Comparison of ENCODE assay signal across 30 cellular contexts in genomic region chr7:116911799-116912198, GRCh38. TPM values are rescaled to one million over a fixed set of nuclear protein-coding genes. Genes with fewer than 3 reads are reported as not detected.
DNase-seq lines count a peak whose midpoint lies in the region; ATAC-seq and TF ChIP-seq lines count a peak whose summit lies in the region.
"Had no signal": no experiment of that assay in that cellular context is flagged by ENCODE, and none has a peak within 500 bp of the region (broad histone marks: within the 10 kb centered on the region; RNA-seq: fewer than 3 reads in every experiment).

No MANE protein-coding gene starts in this region.

- H3K9me3 Mint-ChIP-seq in CD14-positive monocyte: no peaks in the 10 kb centered on the region
- H3K9me3 Mint-ChIP-seq: activated CD4-positive, alpha-beta memory T cell treated with anti-CD3 and anti-CD28 coated beads, Interleukin-2, amount 10 ng/mL, durations not matched to agents 7 days and 5 days; activated naive CD4-positive, alpha-beta T cell treated with anti-CD3 and anti-CD28 coated beads for 36 hours; activated T-helper 1 cell treated with anti-CD3 and anti-CD28 coated beads, Interleukin-12 subunit alpha, Interleukin-12 subunit beta, Interleukin-2, Interleukin-4 antibody, amounts not matched to agents 30 ng/mL and 10 ng/mL and 1 ng/mL, durations not matched to agents 14 hours and 24 hours and 36 hours had no signal

- H3K27ac Mint-ChIP-seq in CD14-positive monocyte: peak overlapping the region in 1 of 7 donors; percentile 34
- H3K27ac Mint-ChIP-seq: activated CD4-positive, alpha-beta memory T cell treated with anti-CD3 and anti-CD28 coated beads, Interleukin-2, amount 10 ng/mL, durations not matched to agents 7 days and 5 days; activated naive CD4-positive, alpha-beta T cell treated with anti-CD3 and anti-CD28 coated beads for 36 hours; activated T-helper 1 cell treated with anti-CD3 and anti-CD28 coated beads, Interleukin-12 subunit alpha, Interleukin-12 subunit beta, Interleukin-2, Interleukin-4 antibody, amounts not matched to agents 30 ng/mL and 10 ng/mL and 1 ng/mL, durations not matched to agents 14 hours and 24 hours and 36 hours; mesothelial cell of epicardium had no signal

- H3K4me1 ChIP-seq in adipocyte (ENCODE audit: control insufficient read depth, insufficient read depth, low read length): peaks cover 3% of the 10 kb centered on the region
- H3K4me1 ChIP-seq: adrenal gland, HAP-1, stomach, thyroid gland, vagina had no signal

- peaks cover 0 to 1% (median 0%) of the 10 kb centered on the region in 3 donors for H3K27me3 Mint-ChIP-seq in CD14-positive monocyte (ENCODE audit: low read depth in 3 of 3)
- H3K27me3 Mint-ChIP-seq: activated CD4-positive, alpha-beta memory T cell treated with anti-CD3 and anti-CD28 coated beads, Interleukin-2, amount 10 ng/mL, durations not matched to agents 7 days and 5 days had no signal

- intact Hi-C loops in CD14-positive monocyte (cut with micrococcal nuclease): no loop called here

- no peaks in the 10 kb centered on the region for H3K4me1 Mint-ChIP-seq in CD14-positive monocyte
- H3K4me1 Mint-ChIP-seq: activated CD4-positive, alpha-beta memory T cell treated with anti-CD3 and anti-CD28 coated beads, Interleukin-2, amount 10 ng/mL, durations not matched to agents 7 days and 5 days; mesothelial cell of epicardium had no signal

- DNase-seq in AG08396 (ENCODE audit: low spot score) (peak; percentile 8), EH (ENCODE audit: low read depth) (peak; percentile 61), adipocyte (ENCODE audit: low read depth) (peak; percentile 11), fibroblast of villous mesenchyme (ENCODE audit: low read depth) (peak; percentile 40), CD14-positive monocyte (ENCODE audit: low spot score) (no peak), AG08395 (ENCODE audit: low spot score) (no peak), NCI-H2171 (lab: John Stamatoyannopoulos, UW) (no peak)
- DNase-seq: ACHN; activated CD4-positive, alpha-beta memory T cell treated with anti-CD3 and anti-CD28 coated beads, Interleukin-2, amount 10 ng/mL, durations not matched to agents 7 days and 5 days; activated CD4-positive, CD25-positive, alpha-beta regulatory T cell treated with anti-CD3 and anti-CD28 coated beads, Interleukin-2, amount 50 U/mL, for 72 hours; activated CD8-positive, alpha-beta memory T cell treated with anti-CD3 and anti-CD28 coated beads, Interleukin-2, amount 50 U/mL, for 4 hours; activated naive CD4-positive, alpha-beta T cell treated with anti-CD3 and anti-CD28 coated beads for 36 hours; adrenal gland; brain microvascular endothelial cell; head of caudate nucleus; islet precursor cell; KG1; MG63; NCI-H2029; NCI-H526; right lobe of liver; stimulated activated CD4-positive, alpha-beta T cell treated with anti-CD3 and anti-CD28 coated beads, Interleukin-2, amount 100 ng/mL, for 48 hours; stomach; T-helper 2 cell; thyroid gland had no signal

- no peaks in the 10 kb centered on the region for H3K27me3 ChIP-seq in adipocyte (replicated peaks; ENCODE audit: control insufficient read depth, insufficient read depth, low read length)
- H3K27me3 ChIP-seq: adrenal gland, brain microvascular endothelial cell, MG63, right lobe of liver, stomach, thyroid gland, vagina had no signal

- no peak overlapping the region for H3K4me3 Mint-ChIP-seq in CD14-positive monocyte
- H3K4me3 Mint-ChIP-seq: activated CD4-positive, alpha-beta memory T cell treated with anti-CD3 and anti-CD28 coated beads, Interleukin-2, amount 10 ng/mL, durations not matched to agents 7 days and 5 days; activated naive CD4-positive, alpha-beta T cell treated with anti-CD3 and anti-CD28 coated beads for 36 hours; activated T-helper 1 cell treated with anti-CD3 and anti-CD28 coated beads, Interleukin-12 subunit alpha, Interleukin-12 subunit beta, Interleukin-2, Interleukin-4 antibody, amounts not matched to agents 30 ng/mL and 10 ng/mL and 1 ng/mL, durations not matched to agents 14 hours and 24 hours and 36 hours; mesothelial cell of epicardium had no signal

- H3K36me3 Mint-ChIP-seq in CD14-positive monocyte: peaks cover 70 to 88% of the 10 kb centered on the region in 2 donors

- no peak for ATAC-seq in HG02588 (IDR thresholded peaks at IDR 0.05; ENCODE audit: unreplicated experiment)
- ATAC-seq: right lobe of liver had no signal

- peaks cover 81% of the 10 kb centered on the region for H3K36me3 ChIP-seq in adipocyte (ENCODE audit: control insufficient read depth, insufficient read depth, low read length, severe bottlenecking)

- H3K9ac ChIP-seq in adipocyte (ENCODE audit: low read length): no peak overlapping the region

- TF ChIP-seq CTCF in fibroblast of villous mesenchyme (IDR thresholded peaks at IDR 0.05; ENCODE audit: insufficient read depth, low read depth, low read length): no peak
- TF ChIP-seq CTCF in CD14-positive monocyte (IDR thresholded peaks at IDR 0.05): no peak

- H3K4me3 ChIP-seq in adipocyte (ENCODE audit: low read length) (no peak overlapping the region), fibroblast of villous mesenchyme (ENCODE audit: low read depth, low read length) (no peak overlapping the region)
- H3K4me3 ChIP-seq: adrenal gland, HAP-1, MG63, right lobe of liver, stomach, thyroid gland, vagina had no signal

- H3K9me3 ChIP-seq in adipocyte (ENCODE audit: control insufficient read depth, low read length): peaks cover 3% of the 10 kb centered on the region
- H3K9me3 ChIP-seq: MG63, right lobe of liver, stomach, thyroid gland had no signal

RNA-seq across cellular contexts. Expression of gene ST7, which starts 41.5 kb away (rescaled TPM):
- total RNA-seq in fibroblast of villous mesenchyme: 31.5 and 33.8 TPM in 2 replicates
- 1 to 10 TPM; 3.6 to 5.5 TPM for polyA plus RNA-seq in CD14-positive monocyte

RNA-seq across cellular contexts. Expression of gene CAPZA2, which starts 49.4 kb away (rescaled TPM):
- total RNA-seq in fibroblast of villous mesenchyme: 140 and 194 TPM in 2 replicates
- polyA plus RNA-seq in CD14-positive monocyte: 100 to 1,000 TPM; 672 to 807 TPM

Comparison
In these comparisons a context has a peak if more than half of its experiments do, and no peak if none do; other contexts are left out.
1. DNase-seq: peak in AG08396 (single experiment), EH (single experiment), adipocyte (single experiment) and fibroblast of villous mesenchyme (single experiment); none in CD14-positive monocyte (single experiment), AG08395 (single experiment) and NCI-H2171 (single experiment).